13 cellular contexts compared by ENCODE assay signal in the genomic region with DNA sequence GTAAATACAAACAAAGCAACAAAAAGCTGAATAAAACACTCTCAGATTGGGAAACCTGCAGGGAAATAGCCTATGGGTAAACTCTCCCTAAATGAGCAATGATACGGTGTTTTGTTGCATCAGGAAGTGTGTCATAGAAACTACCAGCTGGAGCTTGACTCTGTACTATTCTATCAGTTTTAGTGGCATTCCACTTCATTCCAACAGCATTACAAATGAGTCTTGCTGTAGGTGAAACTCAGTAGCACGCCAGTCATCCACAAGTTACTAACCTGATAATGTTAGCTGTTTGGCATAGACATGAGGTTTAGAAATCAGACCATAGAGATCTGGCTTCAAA. TPM values are rescaled to one million over a fixed set of nuclear protein-coding genes. Genes with fewer than 3 reads are reported as not detected.
DNase-seq lines count a peak whose midpoint lies in the region; ATAC-seq, FAIRE-seq and TF ChIP-seq lines count a peak whose summit lies in the region.
"Had no signal": no experiment of that assay in that cellular context is flagged by ENCODE, and none has a peak within 500 bp of the region (broad histone marks: within the 10 kb centered on the region; RNA-seq: fewer than 3 reads in every experiment).

No MANE protein-coding gene starts in this region.

- H3K9me3 Mint-ChIP-seq in Calu3 (ENCODE audit: low read depth, unreplicated experiment) (peaks cover 3% of the 10 kb centered on the region), osteocyte (ENCODE audit: unreplicated experiment) (peaks cover 9% of the 10 kb centered on the region)

- no peaks in the 10 kb centered on the region for H3K9me3 ChIP-seq in kidney (ENCODE audit: control insufficient read depth in 1 of 2, low read length in 2 of 2)
- H3K9me3 ChIP-seq: lower lobe of right lung had no signal

- H3K4me1 ChIP-seq in kidney (ENCODE audit: control insufficient read depth in 1 of 2, insufficient read depth in 1 of 2, low read depth in 1 of 2, low read length in 2 of 2) = peaks cover 0 to 6% of the 10 kb centered on the region in 2 donors
- H3K4me1 ChIP-seq: lower lobe of right lung had no signal

- no peak overlapping the region for H3K27ac ChIP-seq in kidney (ENCODE audit: low read depth in 2 of 2, low read length in 2 of 2)
- H3K27ac ChIP-seq: lower lobe of right lung had no signal

- H3K9ac ChIP-seq in kidney (ENCODE audit: low read length in 2 of 2) = no peak overlapping the region

- no TSS peak for BruUV-seq in Calu3 (replicated peaks; lab: Mats Ljungman, UMichigan)

- no peak overlapping the region for H3K4me3 Mint-ChIP-seq in Calu3 (ENCODE audit: low read depth, unreplicated experiment)
- no peak overlapping the region for H3K4me3 Mint-ChIP-seq in osteocyte (ENCODE audit: unreplicated experiment)

- H3K4me1 Mint-ChIP-seq in Calu3 (ENCODE audit: low read depth, unreplicated experiment) (peaks cover 33% of the 10 kb centered on the region), osteocyte (ENCODE audit: unreplicated experiment) (peaks cover 11% of the 10 kb centered on the region)

- H3K36me3 Mint-ChIP-seq in Calu3 (ENCODE audit: insufficient read depth, unreplicated experiment) (peaks cover 10% of the 10 kb centered on the region), osteocyte (ENCODE audit: unreplicated experiment) (no peaks in the 10 kb centered on the region)

- no peak overlapping the region for H3K4me3 ChIP-seq in kidney (ENCODE audit: low read length in 2 of 2)
- H3K4me3 ChIP-seq: lower lobe of right lung, skin epidermis had no signal

- intact Hi-C loops in Calu3 (cut with micrococcal nuclease; ENCODE audit: unreplicated experiment) (no loop called here), kidney (cut with DNase I) (no loop called here)

- no peaks in the 10 kb centered on the region for H3K36me3 ChIP-seq in kidney (ENCODE audit: control insufficient read depth in 1 of 2, insufficient read depth in 2 of 2, low read length in 2 of 2)
- H3K36me3 ChIP-seq: lower lobe of right lung had no signal

- ATAC-seq in esophagus mucosa (peak; percentile 88), left lobe of liver (no peak)
- ATAC-seq: lower lobe of right lung had no signal

- FAIRE-seq in RCC 7860 (lab: Jason Lieb, UNC) = peak; percentile 96
- no peak for FAIRE-seq in kidney (lab: Jason Lieb, UNC)

- CTCF ChIA-PET in Calu3 (lab: Charles Lee) = interaction anchor here (0.6 to 1.2 kb wide), 3 partner anchors 17 to 64 kb away, joined by 3 to 4 read pairs (median 3); no protein-coding TSS in a partner anchor

- H3K27ac Mint-ChIP-seq in Calu3 (ENCODE audit: unreplicated experiment) = peak overlapping the region; percentile 83
- peak overlapping the region; percentile 18 for H3K27ac Mint-ChIP-seq in osteocyte (ENCODE audit: unreplicated experiment)

- DNase-seq in Calu3 = peak; percentile 35
- peak; percentile 98 for DNase-seq in RCC 7860 (ENCODE audit: low spot score)
- no peak for DNase-seq in osteocyte (ENCODE audit: extremely low spot score, unreplicated experiment)
- DNase-seq in kidney = no peak
- DNase-seq in left lobe of liver (ENCODE audit: low spot score) = no peak
- no peak for DNase-seq in NCI-H1048 (lab: John Stamatoyannopoulos, UW)
- DNase-seq in NCI-H69 (lab: John Stamatoyannopoulos, UW) = no peak
- DNase-seq: activated T-cell treated with anti-CD3 and anti-CD28 coated beads for 4 hours; effector CD4-positive, alpha-beta T cell; lower lobe of right lung; NCI-H524 had no signal

- H3K27me3 Mint-ChIP-seq in Calu3 (ENCODE audit: unreplicated experiment) (no peaks in the 10 kb centered on the region), osteocyte (ENCODE audit: unreplicated experiment) (no peaks in the 10 kb centered on the region)

- TF ChIP-seq CTCF in Calu3 (IDR thresholded peaks at IDR 0.05; ENCODE audit: unreplicated experiment) = no peak
- no peak for TF ChIP-seq CTCF in osteocyte (IDR thresholded peaks at IDR 0.05)
- TF ChIP-seq CTCF in kidney (IDR thresholded peaks at IDR 0.05; ENCODE audit: borderline replicate concordance, extremely low read depth, insufficient read depth) = no peak

RNA-seq across cellular contexts. Expression of gene FGFBP1, which starts 24.9 kb away (rescaled TPM):
- 5.0 and 8.4 TPM in 2 replicates for total RNA-seq in Calu3 (2022)
- 402 TPM for total RNA-seq in esophagus mucosa
- not detected in 2 replicates for total RNA-seq in osteocyte
- 6.9 TPM for total RNA-seq in kidney
- 1.2 TPM for polyA plus RNA-seq in kidney (ENCODE audit: insufficient read depth, low read depth, low replicate concordance)
- total RNA-seq in left lobe of liver = not detected

RNA-seq across cellular contexts. Expression of gene FGFBP2, which starts 49.4 kb away (rescaled TPM):
- total RNA-seq in Calu3 (2022) (not detected in 2 replicates), esophagus mucosa (not detected), osteocyte (not detected in 2 replicates), kidney (0.72 TPM), left lobe of liver (0.30 TPM)
- polyA plus RNA-seq in kidney (ENCODE audit: insufficient read depth, low read depth, low replicate concordance) = not detected

Comparison
In these comparisons a context has a peak if more than half of its experiments do, and no peak if none do; other contexts are left out.
1. DNase-seq: peak in Calu3 (single experiment) and RCC 7860 (single experiment); none in osteocyte (single experiment), kidney (single experiment), left lobe of liver (single experiment), NCI-H1048 (single experiment) and NCI-H69 (single experiment).
2. RNA of gene FGFBP1, which starts 24.9 kb away (total RNA-seq): 402 TPM in esophagus mucosa (single experiment); 6.9 TPM in kidney (single experiment), 5.0 to 8.4 TPM in Calu3, not detected in osteocyte and not detected in left lobe of liver (single experiment); every median in the first group is over 10 times any median in the second.